Comparison of ENCODE assay signal across 21 cellular contexts in genomic region chr2:84885111-84885510, GRCh38. TPM values are rescaled to one million over a fixed set of nuclear protein-coding genes. Genes with fewer than 3 reads are reported as not detected.
DNase-seq lines count a peak whose midpoint lies in the region; ATAC-seq, FAIRE-seq and TF ChIP-seq lines count a peak whose summit lies in the region.
"Had no signal": no experiment of that assay in that cellular context is flagged by ENCODE, and none has a peak within 500 bp of the region (broad histone marks: within the 10 kb centered on the region; RNA-seq: fewer than 3 reads in every experiment).

No MANE protein-coding gene starts in this region.

- H3K27me3 Mint-ChIP-seq in activated naive CD8-positive, alpha-beta T cell: no peaks in the 10 kb centered on the region
- H3K27me3 Mint-ChIP-seq in activated naive CD8-positive, alpha-beta T cell treated with anti-CD3 and anti-CD28 coated beads, Interleukin-2, amount 50 U/mL, for 24 hours: no peaks in the 10 kb centered on the region
- peaks cover 11% of the 10 kb centered on the region for H3K27me3 Mint-ChIP-seq in osteocyte (ENCODE audit: unreplicated experiment)

- no peak for FAIRE-seq in H1 (lab: Jason Lieb, UNC)
- FAIRE-seq: GM12891 had no signal

- H3K4me1 Mint-ChIP-seq in activated naive CD8-positive, alpha-beta T cell (ENCODE audit: low read depth): peaks cover 70% of the 10 kb centered on the region
- peaks cover 62% of the 10 kb centered on the region for H3K4me1 Mint-ChIP-seq in activated naive CD8-positive, alpha-beta T cell treated with anti-CD3 and anti-CD28 coated beads, Interleukin-2, amount 50 U/mL, for 24 hours
- H3K4me1 Mint-ChIP-seq in osteocyte (ENCODE audit: unreplicated experiment): peaks cover 44% of the 10 kb centered on the region

- H3K4me2 ChIP-seq in IMR-90 (ENCODE audit: low read depth, low read length): no peak overlapping the region
- no peak overlapping the region for H3K4me2 ChIP-seq in H1 (ENCODE audit: insufficient read depth in 1 of 2, low read depth in 2 of 2, low read length in 2 of 2)
- H3K4me2 ChIP-seq: KMS-11 had no signal

- H4K8ac ChIP-seq in IMR-90 (ENCODE audit: low read depth in 2 of 2, low read length in 2 of 2) (no peak overlapping the region; a peak in 1 of 4 replicates), H1 (ENCODE audit: extremely low read depth, insufficient read depth, low read length) (no peak overlapping the region)

- H2BK15ac ChIP-seq in IMR-90 (ENCODE audit: low read depth, low read length): 0 out of 3 replicates have a peak overlapping the region, but pooled peaks have one; percentile 19
- 0 out of 2 replicates have a peak overlapping the region, but pooled peaks have one; percentile 8 for H2BK15ac ChIP-seq in H1 (ENCODE audit: low read length)

- H3K27ac ChIP-seq in IMR-90 (ENCODE audit: insufficient read depth, low read length) (no peak overlapping the region), H1 (ENCODE audit: low read depth, low read length) (no peak overlapping the region), tibial artery (no peak overlapping the region)
- H3K27ac ChIP-seq: KMS-11 had no signal

- peaks cover 15% of the 10 kb centered on the region for H3K23me2 ChIP-seq in H1 (ENCODE audit: low read depth, low read length)

- CTCF ChIA-PET in IMR-90 (lab: Yijun Ruan, JAX): no interaction called here
- CTCF ChIA-PET in H1 (lab: Charles Lee; ENCODE audit: partially characterized antibody): interaction anchor here (1.1 to 8.1 kb wide), 3 partner anchors 14 to 40 kb away, joined by 3 to 38 read pairs (median 6); no protein-coding TSS in a partner anchor

- no peak overlapping the region for H4K5ac ChIP-seq in IMR-90 (ENCODE audit: low read depth, low read length)
- H4K5ac ChIP-seq in H1 (ENCODE audit: insufficient read length, low read depth, low read length): no peak overlapping the region

- TF ChIP-seq CTCF in IMR-90 (conservative IDR thresholded peaks at IDR 0.05; ENCODE audit: low read depth, low read length): no peak
- TF ChIP-seq CTCF in H1 (IDR thresholded peaks at IDR 0.05; ENCODE audit: control extremely low read depth in 1 of 3, insufficient read depth in 1 of 3, low read depth in 1 of 3, low read length in 3 of 3): no peak
- TF ChIP-seq CTCF in osteocyte (IDR thresholded peaks at IDR 0.05): no peak
- TF ChIP-seq CTCF in tibial artery (IDR thresholded peaks at IDR 0.05): no peak
- TF ChIP-seq CTCF in GM13977 (IDR thresholded peaks at IDR 0.05; ENCODE audit: extremely low read depth, insufficient read depth, missing control alignments): no peak

- peak overlapping the region; percentile 57; the same call in 1 of the 2 replicates for H3K14ac ChIP-seq in IMR-90 (replicated peaks; ENCODE audit: low read depth, low read length)
- H3K14ac ChIP-seq in H1 (ENCODE audit: insufficient read length): no peak overlapping the region

- H4K91ac ChIP-seq in IMR-90 (ENCODE audit: insufficient read depth, low read depth, low read length): no peak overlapping the region
- H4K91ac ChIP-seq in H1 (replicated peaks; ENCODE audit: insufficient read length, low read length): no peak overlapping the region

- no peak overlapping the region for H2AK9ac ChIP-seq in IMR-90 (replicated peaks; ENCODE audit: low read depth, low read length, poor library complexity)

- no peaks in the 10 kb centered on the region for H3K9me3 Mint-ChIP-seq in activated naive CD8-positive, alpha-beta T cell (ENCODE audit: low read depth)
- no peaks in the 10 kb centered on the region for H3K9me3 Mint-ChIP-seq in activated naive CD8-positive, alpha-beta T cell treated with anti-CD3 and anti-CD28 coated beads, Interleukin-2, amount 50 U/mL, for 24 hours
- no peaks in the 10 kb centered on the region for H3K9me3 Mint-ChIP-seq in osteocyte (ENCODE audit: unreplicated experiment)
- H3K9me3 Mint-ChIP-seq: CD8-positive, alpha-beta T cell; IgD-negative memory B cell had no signal

- H3K4me3 ChIP-seq in IMR-90 (ENCODE audit: insufficient read depth, low read depth, low read length) (no peak overlapping the region), H1 (ENCODE audit: extremely low read depth in 1 of 4, insufficient read depth in 2 of 4, low read depth in 3 of 4, low read length in 4 of 4) (no peak overlapping the region), tibial artery (no peak overlapping the region)

- no peak overlapping the region for H3K18ac ChIP-seq in IMR-90 (ENCODE audit: low read depth, low read length)
- no peak overlapping the region for H3K18ac ChIP-seq in H1 (ENCODE audit: extremely low read depth, low read length)

- WGBS in IMR-90 (ENCODE audit: extremely low coverage in 2 of 2, insufficient read length in 1 of 2), 2 experiments: no CpG with 5 or more reads among the region's 2 CpGs
- 85% methylated on average over 2 of the region's 2 CpGs; no CpG with 5 or more reads in 1 of the 2 experiments for WGBS in H1 (ENCODE audit: extremely low coverage in 1 of 2, insufficient coverage in 1 of 2, insufficient read length in 1 of 2, insufficient replicate concordance in 2 of 2, low coverage in 1 of 2, low lambda C conversion rate in 2 of 2, missing lambda C conversion rate in 1 of 2), 2 experiments

- TF ChIP-seq POLR2A in IMR-90 (IDR thresholded peaks at IDR 0.05; ENCODE audit: low read depth, low read length): no peak
- no peak for TF ChIP-seq POLR2A in H1 (IDR thresholded peaks at IDR 0.05; ENCODE audit: control extremely low read depth in 1 of 2, low read depth in 2 of 2, low read length in 2 of 2)

- H3K9me3 ChIP-seq in IMR-90 (ENCODE audit: control insufficient read depth, insufficient read depth, low read length) (no peaks in the 10 kb centered on the region), H1 (ENCODE audit: insufficient read depth in 2 of 2, low read depth in 1 of 2, low read length in 1 of 2) (no peaks in the 10 kb centered on the region), tibial artery (no peaks in the 10 kb centered on the region)

- TF ChIP-seq EP300 in H1 (IDR thresholded peaks at IDR 0.05; ENCODE audit: borderline replicate concordance in 1 of 2, low read depth in 2 of 2, low read length in 2 of 2): no peak

- in situ Hi-C loops in IMR-90 (cut with MboI; ENCODE audit: low sequenced_read_pairs): no loop called here
- in situ Hi-C loops in GM13977 (cut with MboI; ENCODE audit: low pct_unique_long_range_greater_than_20kb, low sequenced_read_pairs, unreplicated experiment): no loop called here

- no peak for DNase-seq in activated naive CD8-positive, alpha-beta T cell treated with anti-CD3 and anti-CD28 coated beads, Interleukin-2, amount 50 U/mL, for 24 hours
- DNase-seq in IMR-90 (no peak), H1 (ENCODE audit: low read depth in 1 of 2, low spot score in 2 of 2) (no peak), osteocyte (ENCODE audit: extremely low spot score, unreplicated experiment) (peak; percentile 65), tibial artery (no peak), GM13977 (ENCODE audit: low spot score) (no peak)
- DNase-seq: C1 segment of cervical spinal cord; CD8-positive, alpha-beta T cell; DMS 273 treated with DMSO at 0.1 percent for 48 hours; DMS79; GF-D8; MM.1S; NCI-H2029; NCI-H2227 treated with DMSO at 0.1 percent for 48 hours; NCI-H69; RPMI8226; SHP77 had no signal

- peaks cover 11% of the 10 kb centered on the region; the same call in 1 of the 2 replicates for H3K9me1 ChIP-seq in IMR-90 (ENCODE audit: insufficient read depth, low read length)

- BruUV-seq in IMR-90 (replicated peaks; lab: Mats Ljungman, UMichigan): no TSS peak

- no peak for ATAC-seq in activated naive CD8-positive, alpha-beta T cell treated with anti-CD3 and anti-CD28 coated beads, Interleukin-2, amount 50 U/mL, for 24 hours
- ATAC-seq in IMR-90 (ENCODE audit: low read depth): no peak
- ATAC-seq: CD8-positive, alpha-beta T cell had no signal

- H3K27ac Mint-ChIP-seq in activated naive CD8-positive, alpha-beta T cell: peak overlapping the region; percentile 50
- no peak overlapping the region for H3K27ac Mint-ChIP-seq in activated naive CD8-positive, alpha-beta T cell treated with anti-CD3 and anti-CD28 coated beads, Interleukin-2, amount 50 U/mL, for 24 hours
- H3K27ac Mint-ChIP-seq in osteocyte (ENCODE audit: unreplicated experiment): no peak overlapping the region
- H3K27ac Mint-ChIP-seq: IgD-negative memory B cell had no signal

- no peaks in the 10 kb centered on the region for H3K27me3 ChIP-seq in IMR-90 (ENCODE audit: control insufficient read depth, insufficient read depth, low read length)
- peaks cover 2 to 19% (median 18%) of the 10 kb centered on the region in 4 experiments for H3K27me3 ChIP-seq in H1 (replicated peaks in 1 of 4; ENCODE audit: control insufficient read depth in 3 of 4, extremely low read depth in 1 of 4, insufficient read depth in 3 of 4, low read length in 3 of 4)
- peaks cover 0 to 29% of the 10 kb centered on the region in 2 donors for H3K27me3 ChIP-seq in tibial artery

- H2BK120ac ChIP-seq in IMR-90 (ENCODE audit: low read depth, low read length) (no peak overlapping the region), H1 (replicated peaks; ENCODE audit: low read depth, low read length) (no peak overlapping the region)

- dilution Hi-C loops in IMR-90 (cut with HindIII; ENCODE audit: low sequenced_read_pairs, unreplicated experiment): no loop called here

- no peak overlapping the region for H2BK12ac ChIP-seq in H1 (ENCODE audit: low read depth, low read length)

- H3K79me1 ChIP-seq in IMR-90 (ENCODE audit: low read depth in 1 of 2, low read length in 2 of 2) (peaks cover 3 to 13% of the 10 kb centered on the region in 2 experiments; a peak in 2 of 4 replicates), H1 (ENCODE audit: low read depth, low read length) (no peaks in the 10 kb centered on the region)

- H3K4me3 Mint-ChIP-seq in activated naive CD8-positive, alpha-beta T cell: no peak overlapping the region
- H3K4me3 Mint-ChIP-seq in activated naive CD8-positive, alpha-beta T cell treated with anti-CD3 and anti-CD28 coated beads, Interleukin-2, amount 50 U/mL, for 24 hours: no peak overlapping the region
- H3K4me3 Mint-ChIP-seq in osteocyte (ENCODE audit: unreplicated experiment): no peak overlapping the region
- H3K4me3 Mint-ChIP-seq: CD8-positive, alpha-beta T cell; IgD-negative memory B cell had no signal

- H3K23ac ChIP-seq in IMR-90 (ENCODE audit: low read depth, low read length) (peak overlapping the region; percentile 25; the same call in 1 of the 2 replicates), H1 (ENCODE audit: insufficient read length) (no peak overlapping the region)

- H2AK5ac ChIP-seq in IMR-90 (ENCODE audit: low read depth, low read length) (peak overlapping the region; percentile 36; the same call in 1 of the 2 replicates), H1 (ENCODE audit: low read depth, low read length) (no peak overlapping the region)

- H2BK5ac ChIP-seq in IMR-90 (ENCODE audit: low read depth, low read length, poor library complexity, severe bottlenecking): no peak overlapping the region
- no peak overlapping the region for H2BK5ac ChIP-seq in H1 (ENCODE audit: low read depth, low read length)

- intact Hi-C loops in IMR-90 (cut with micrococcal nuclease): no loop called here
- intact Hi-C loops in tibial artery (cut with DNase I; ENCODE audit: low total_unique reads): no loop called here

- H3K56ac ChIP-seq in IMR-90 (ENCODE audit: extremely low read depth, insufficient read depth, low read length) (no peak overlapping the region), H1 (replicated peaks; ENCODE audit: insufficient read length, low read depth, low read length) (no peak overlapping the region)

- H2BK20ac ChIP-seq in IMR-90 (ENCODE audit: low read depth, low read length) (peak overlapping the region; percentile 44; the same call in 1 of the 2 replicates), H1 (ENCODE audit: low read length) (no peak overlapping the region)

- H3K9ac ChIP-seq in IMR-90 (ENCODE audit: low read depth, low read length) (no peak overlapping the region), H1 (replicated peaks in 1 of 4; ENCODE audit: extremely low read depth in 1 of 4, low read depth in 3 of 4, low read length in 3 of 4) (no peak overlapping the region)
- H3K9ac ChIP-seq: KMS-11 had no signal

- H4K20me1 ChIP-seq in IMR-90 (ENCODE audit: insufficient read depth, low read length) (no peaks in the 10 kb centered on the region), H1 (replicated peaks in 1 of 2; ENCODE audit: control insufficient read depth in 1 of 2, insufficient read depth in 2 of 2, low read length in 2 of 2) (no peaks in the 10 kb centered on the region)

- POLR2A ChIA-PET in IMR-90 (lab: Charles Lee; ENCODE audit: unreplicated experiment): no interaction called here
- POLR2A ChIA-PET in H1 (lab: Charles Lee; ENCODE audit: partially characterized antibody): no interaction called here

- H3K4me1 ChIP-seq in IMR-90 (ENCODE audit: control insufficient read depth, insufficient read depth, low read length): peaks cover 15% of the 10 kb centered on the region
- peaks cover 0 to 3% (median under 1%) of the 10 kb centered on the region in 4 experiments; a peak in 3 of 7 replicates for H3K4me1 ChIP-seq in H1 (replicated peaks in 1 of 4; ENCODE audit: control insufficient read depth in 3 of 4, insufficient read depth in 4 of 4, low read length in 3 of 4)
- H3K4me1 ChIP-seq in tibial artery: peaks cover 0 to 25% (median 13%) of the 10 kb centered on the region in 4 donors

- no peak for TF ChIP-seq RAD21 in IMR-90 (IDR thresholded peaks at IDR 0.05; ENCODE audit: low read length)
- TF ChIP-seq RAD21 in H1 (IDR thresholded peaks at IDR 0.05 in 1 of 2, conservative IDR thresholded peaks at IDR 0.05 in 1 of 2; ENCODE audit: low read depth in 2 of 2, low read length in 2 of 2): no peak

- H3K36me3 ChIP-seq in IMR-90 (ENCODE audit: control insufficient read depth, insufficient read depth, low read length): no peaks in the 10 kb centered on the region
- no peaks in the 10 kb centered on the region for H3K36me3 ChIP-seq in H1 (ENCODE audit: control insufficient read depth in 2 of 4, insufficient read depth in 4 of 4, low read length in 3 of 4)
- H3K36me3 ChIP-seq in tibial artery: no peaks in the 10 kb centered on the region

- no peaks in the 10 kb centered on the region for H3K79me2 ChIP-seq in H1 (ENCODE audit: control insufficient read depth in 1 of 2, insufficient read depth in 2 of 2, low read length in 2 of 2)

- peak overlapping the region; percentile 1 for H2AFZ ChIP-seq in IMR-90 (replicated peaks; ENCODE audit: low read length, poor library complexity)
- no peak overlapping the region for H2AFZ ChIP-seq in H1 (ENCODE audit: low read length)

- H3K4ac ChIP-seq in IMR-90 (ENCODE audit: low read depth, low read length): peak overlapping the region; percentile 25; the same call in 1 of the 2 replicates
- H3K4ac ChIP-seq in H1 (replicated peaks; ENCODE audit: insufficient read length, low read depth, low read length): no peak overlapping the region

- H3K36me3 Mint-ChIP-seq in activated naive CD8-positive, alpha-beta T cell: no peaks in the 10 kb centered on the region
- H3K36me3 Mint-ChIP-seq in activated naive CD8-positive, alpha-beta T cell treated with anti-CD3 and anti-CD28 coated beads, Interleukin-2, amount 50 U/mL, for 24 hours (ENCODE audit: low read depth): no peaks in the 10 kb centered on the region
- H3K36me3 Mint-ChIP-seq in osteocyte (ENCODE audit: unreplicated experiment): no peaks in the 10 kb centered on the region

RNA-seq across cellular contexts. Expression of gene TRABD2A, which starts 4.2 kb away (rescaled TPM):
- total RNA-seq in IMR-90 (2012; rRNA removed): 19.7 and 20.3 TPM in 2 replicates
- 15.3 and 17.6 TPM in 2 replicates for polyA plus RNA-seq in IMR-90 (2012; rRNA removed)
- 8.1 and 12.6 TPM in 2 replicates for polyA plus RNA-seq in IMR-90 (2012; cell fraction: cytosol; rRNA removed)
- polyA plus RNA-seq in IMR-90 (2012; cell fraction: nucleus; rRNA removed; ENCODE audit: low replicate concordance): 7.4 and 9.4 TPM in 2 replicates
- total RNA-seq in H1 (2021; fragmentation: NEBNext Ultra II Directional; extraction: Animal tissue kit (Norgen Biotek cat#: 25700)): 18.6 and 19.7 TPM in 2 replicates
- 17.3 and 17.6 TPM in 2 replicates for polyA plus RNA-seq in H1 (2011; rRNA removed)
- 11.8 TPM for polyA plus RNA-seq in H1 (2011; cell fraction: cytosol; rRNA removed)
- polyA plus RNA-seq in H1 (2011; cell fraction: nucleus; rRNA removed): 60.0 TPM
- 14.8 to 18.1 TPM (median 16.3 TPM) in 4 replicates for polyA plus RNA-seq in H1 (2012, experiment 1 of 2)
- polyA plus RNA-seq in H1 (2012, experiment 2 of 2): 7.3 TPM
- polyA plus RNA-seq in H1 (2013, experiment 1 of 2): 27.0 TPM
- 24.8 TPM for polyA plus RNA-seq in H1 (2013, experiment 2 of 2)
- 58.8 and 70.9 TPM in 2 replicates for polyA minus RNA-seq in H1 (2011; rRNA and poly(A)+ RNA removed)
- polyA minus RNA-seq in H1 (2011; cell fraction: cytosol; rRNA and poly(A)+ RNA removed): 22.2 TPM
- polyA minus RNA-seq in H1 (2011; cell fraction: nucleus; rRNA and poly(A)+ RNA removed): 67.6 TPM
- 0.21 and 0.99 TPM in 2 replicates for total RNA-seq in osteocyte

RNA-seq across cellular contexts. Expression of gene TMSB10, which starts 20.3 kb away (rescaled TPM):
- total RNA-seq in IMR-90 (2012; rRNA removed): 842 and 3,620 TPM in 2 replicates
- polyA plus RNA-seq in IMR-90 (2012; rRNA removed): 5,527 and 7,531 TPM in 2 replicates
- polyA plus RNA-seq in IMR-90 (2012; cell fraction: cytosol; rRNA removed): 7,585 and 16,787 TPM in 2 replicates
- 1,357 and 2,658 TPM in 2 replicates for polyA plus RNA-seq in IMR-90 (2012; cell fraction: nucleus; rRNA removed; ENCODE audit: low replicate concordance)
- total RNA-seq in H1 (2021; fragmentation: NEBNext Ultra II Directional; extraction: Animal tissue kit (Norgen Biotek cat#: 25700)): 1,075 and 1,095 TPM in 2 replicates
- 593 and 852 TPM in 2 replicates for polyA plus RNA-seq in H1 (2011; rRNA removed)
- 1,307 TPM for polyA plus RNA-seq in H1 (2011; cell fraction: cytosol; rRNA removed)
- polyA plus RNA-seq in H1 (2011; cell fraction: nucleus; rRNA removed): 850 TPM
- 1,219 to 1,602 TPM (median 1,382 TPM) in 4 replicates for polyA plus RNA-seq in H1 (2012, experiment 1 of 2)
- 5,019 TPM for polyA plus RNA-seq in H1 (2012, experiment 2 of 2)
- polyA plus RNA-seq in H1 (2013, experiment 1 of 2): 1,059 TPM
- polyA plus RNA-seq in H1 (2013, experiment 2 of 2): 1,056 TPM
- 80.7 and 118 TPM in 2 replicates for polyA minus RNA-seq in H1 (2011; rRNA and poly(A)+ RNA removed)
- polyA minus RNA-seq in H1 (2011; cell fraction: cytosol; rRNA and poly(A)+ RNA removed): 145 TPM
- 80.6 TPM for polyA minus RNA-seq in H1 (2011; cell fraction: nucleus; rRNA and poly(A)+ RNA removed)
- total RNA-seq in osteocyte: 2,436 and 2,534 TPM in 2 replicates
